In genomic region chr2:147558620-147559019, GRCh38 we compare ENCODE assay signal across 11 cellular contexts.
"Had no signal": no experiment of that assay in that cellular context is flagged by ENCODE, and none has a peak within 500 bp of the region (broad histone marks: within the 10 kb centered on the region; RNA-seq: fewer than 3 reads in every experiment).

No MANE protein-coding gene starts in this region.

- H3K27ac ChIP-seq: cardiac muscle cell, foreskin keratinocyte, WERI-Rb-1 had no signal

- H3K27me3 ChIP-seq: cardiac muscle cell, foreskin keratinocyte had no signal

- H3K4me1 ChIP-seq: foreskin keratinocyte had no signal

- H3K36me3 ChIP-seq: cardiac muscle cell, WERI-Rb-1 had no signal

- H3K4me3 ChIP-seq: cardiac muscle cell had no signal

- H3K9me3 Mint-ChIP-seq: neural crest cell had no signal

- H3K4me3 Mint-ChIP-seq: neural crest cell had no signal

- DNase-seq: activated CD4-positive, alpha-beta T cell treated with anti-CD3 and anti-CD28 coated beads for 4 hours; activated naive CD4-positive, alpha-beta T cell treated with Interleukin-2 at 50 U/mL for 16 hours; foreskin keratinocyte; head of caudate nucleus; islet precursor cell; left ventricle myocardium superior; mesenchymal stem cell; stimulated activated CD4-positive, alpha-beta T cell treated with anti-CD3 and anti-CD28 coated beads, Interleukin-4, amount 100 ng/mL, for 4 hours; WERI-Rb-1 had no signal

- ATAC-seq: foreskin keratinocyte, left ventricle myocardium superior had no signal
